ENCODE assay signal across 19 cellular contexts in genomic region chr17:77416096-77416713, GRCh38.
DNase-seq lines count a peak whose midpoint lies in the region; ATAC-seq and TF ChIP-seq lines count a peak whose summit lies in the region.
"Had no signal": no experiment of that assay in that cellular context is flagged by ENCODE, and none has a peak within 500 bp of the region (broad histone marks: within the 10 kb centered on the region; RNA-seq: fewer than 3 reads in every experiment).

No MANE protein-coding gene starts in this region.

- CTCF ChIA-PET in RWPE1 (lab: Yijun Ruan, JAX), result no interaction called here

- H3K36me3 ChIP-seq in heart left ventricle (peaks cover 0 to 24% (median 0%) of the 10 kb centered on the region in 9 donors), left lung (peaks cover 0 to 18% of the 10 kb centered on the region in 2 donors), transverse colon (no peaks in the 10 kb centered on the region)
- H3K36me3 ChIP-seq: ascending aorta, gastrocnemius medialis, thyroid gland had no signal

- POLR2A ChIA-PET in RWPE1 (lab: Yijun Ruan, JAX; ENCODE audit: low non-redundant PET), result no interaction called here

- no peak for TF ChIP-seq EP300 in transverse colon (IDR thresholded peaks at IDR 0.05; ENCODE audit: low read depth)

- H3K4me1 ChIP-seq in heart left ventricle, result peaks cover 8 to 34% (median 26%) of the 10 kb centered on the region in 12 donors
- peaks cover 20 to 51% of the 10 kb centered on the region in 2 donors for H3K4me1 ChIP-seq in left lung
- H3K4me1 ChIP-seq in transverse colon, result peaks cover 18 to 30% (median 26%) of the 10 kb centered on the region in 4 donors

- DNase-seq in Right ventricle myocardium inferior (ENCODE audit: missing footprints) (peak; percentile 17), heart left ventricle (no peak), RWPE1 (ENCODE audit: low spot score) (no peak), left lung (no peak), transverse colon (no peak), GOT3 (lab: John Stamatoyannopoulos, UW) (no peak), NK-92 (lab: John Stamatoyannopoulos, UW; ENCODE audit: unreplicated experiment) (no peak)
- DNase-seq: activated CD4-positive, alpha-beta T cell treated with anti-CD3 and anti-CD28 coated beads, Interleukin-2, amount 50 U/mL, for 1 hour; DMS79; gastrocnemius medialis; H7; MV-4-11; NCI-H2081; NCI-H510A treated with DMSO at 0.1 percent for 48 hours; thyroid gland had no signal

- WGBS in heart left ventricle, 4 donors, result 73 to 88% (median 81%) methylated on average over 11 to 17 of the region's 17 CpGs
- 78% methylated on average over 17 of the region's 17 CpGs; no CpG with 5 or more reads in 1 of the 2 donors for WGBS in transverse colon (ENCODE audit: low coverage in 1 of 2), 2 donors

- H3K27me3 ChIP-seq in heart left ventricle, result no peaks in the 10 kb centered on the region
- no peaks in the 10 kb centered on the region for H3K27me3 ChIP-seq in left lung
- H3K27me3 ChIP-seq in transverse colon, result no peaks in the 10 kb centered on the region
- H3K27me3 ChIP-seq: ascending aorta, gastrocnemius medialis, SJCRH30, thyroid gland had no signal

- no peak for TF ChIP-seq POLR2A in heart left ventricle (IDR thresholded peaks at IDR 0.05)
- TF ChIP-seq POLR2A in transverse colon (IDR thresholded peaks at IDR 0.05), result no peak

- in situ Hi-C loops in transverse colon (cut with MboI; ENCODE audit: low pct_ligation_motif_present in 1 of 4, low pct_unique_long_range_greater_than_20kb in 1 of 4, low sequenced_read_pairs in 3 of 4), result no loop called here

- intact Hi-C loops in Right ventricle myocardium inferior (cut with DNase I), result no loop called here
- intact Hi-C loops in heart left ventricle (cut with DNase I), result no loop called here
- intact Hi-C loops in left lung (cut with DNase I), result no loop called here
- intact Hi-C loops in transverse colon (cut with DNase I; ENCODE audit: low total_unique reads), result no loop called here

- H3K27ac ChIP-seq in heart left ventricle (peak overlapping the region in 1 of 12 donors; percentile 97), RWPE1 (peak overlapping the region; percentile 98), left lung (no peak overlapping the region), transverse colon (peak overlapping the region in 3 of 4 donors; percentile 94 to 95 (median 94))
- H3K27ac ChIP-seq: ascending aorta, gastrocnemius medialis, SJCRH30, thyroid gland had no signal

- no peak for ATAC-seq in Right ventricle myocardium inferior
- no peak for ATAC-seq in heart left ventricle
- ATAC-seq in left lung, result peak; percentile 23
- no peak for ATAC-seq in activated CD4-positive, CD25-positive, alpha-beta regulatory T cell treated with anti-CD3 and anti-CD28 coated beads, Interleukin-2, amount 50 U/mL, for 24 hours
- ATAC-seq: gastrocnemius medialis had no signal

- H3K9me3 ChIP-seq in heart left ventricle, result peaks cover 0 to 11% (median 0%) of the 10 kb centered on the region in 12 donors
- no peaks in the 10 kb centered on the region for H3K9me3 ChIP-seq in left lung
- H3K9me3 ChIP-seq in transverse colon, result no peaks in the 10 kb centered on the region
- H3K9me3 ChIP-seq: ascending aorta, gastrocnemius medialis, SJCRH30, thyroid gland had no signal

- TF ChIP-seq CTCF in heart left ventricle (IDR thresholded peaks at IDR 0.05) (no peak), RWPE1 (conservative IDR thresholded peaks at IDR 0.05; ENCODE audit: low read depth) (no peak), left lung (IDR thresholded peaks at IDR 0.05) (no peak), transverse colon (IDR thresholded peaks at IDR 0.05) (no peak)

- H3K4me3 ChIP-seq in heart left ventricle, result no peak overlapping the region
- no peak overlapping the region for H3K4me3 ChIP-seq in left lung
- no peak overlapping the region for H3K4me3 ChIP-seq in transverse colon
- H3K4me3 ChIP-seq: ascending aorta, gastrocnemius medialis, SJCRH30, smooth muscle cell, thyroid gland had no signal

Comparison
In these comparisons a context has a peak if more than half of its experiments do, and no peak if none do; other contexts are left out.
1. H3K27ac ChIP-seq: peak in RWPE1 (single experiment) and transverse colon (3 of 4); none in left lung (0 of 2).